14 cellular contexts compared by ENCODE assay signal in the genomic region with DNA sequence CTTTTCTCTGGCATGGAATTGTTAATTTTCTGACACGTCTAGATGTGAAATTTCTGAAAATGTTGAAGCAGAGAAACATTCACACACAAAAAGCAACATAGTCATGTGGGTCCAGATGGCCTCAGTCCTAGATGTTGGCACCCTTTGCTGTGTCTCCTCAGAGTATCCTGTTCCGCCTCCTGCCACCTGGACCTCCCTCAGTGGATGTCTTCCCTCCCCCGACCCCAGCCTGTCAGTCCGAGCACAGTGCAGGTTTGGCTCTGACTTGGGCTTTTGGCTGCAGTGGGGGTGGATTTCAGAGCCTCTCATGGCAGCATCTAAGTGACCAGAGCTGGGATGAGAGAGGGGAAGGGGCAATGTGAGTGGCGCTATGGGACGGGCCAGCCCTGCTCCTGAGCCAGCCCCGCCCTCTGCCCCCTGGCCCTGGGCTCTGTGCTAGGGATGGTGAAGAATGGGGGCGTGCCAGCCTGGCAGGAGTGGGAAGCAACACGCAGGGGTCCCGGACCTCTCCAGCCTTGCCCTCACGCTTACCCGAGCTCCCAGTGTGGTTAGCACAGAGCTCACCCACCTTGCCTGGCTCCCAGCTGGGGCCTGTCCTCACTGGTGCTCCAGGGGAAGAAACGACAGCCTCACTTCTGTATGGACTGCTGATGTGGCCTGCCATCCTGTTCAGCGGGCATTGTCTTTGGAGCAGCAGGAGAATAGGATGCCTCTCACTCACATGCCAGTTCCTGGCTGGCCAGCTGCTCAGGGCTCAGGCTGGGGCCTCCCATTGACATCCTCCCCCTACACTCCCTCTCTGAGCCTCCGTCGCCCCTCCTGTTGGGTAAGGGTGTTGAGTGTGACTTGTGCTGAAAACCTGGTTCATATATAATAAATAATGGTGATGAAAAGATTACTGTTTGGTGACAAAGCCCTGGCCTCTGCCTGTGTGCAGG. TPM values are rescaled to one million over a fixed set of nuclear protein-coding genes. Genes with fewer than 3 reads are reported as not detected.
DNase-seq lines count a peak whose midpoint lies in the region; ATAC-seq and TF ChIP-seq lines count a peak whose summit lies in the region.
"Had no signal": no experiment of that assay in that cellular context is flagged by ENCODE, and none has a peak within 500 bp of the region (broad histone marks: within the 10 kb centered on the region; RNA-seq: fewer than 3 reads in every experiment).

No MANE protein-coding gene starts in this region.

- CTCF ChIA-PET in PC-3 (lab: Charles Lee): no interaction called here

- no peaks in the 10 kb centered on the region for H4K20me1 ChIP-seq in PC-3 (ENCODE audit: low read length)

- no peak for DNase-seq in left ventricle myocardium inferior
- DNase-seq in left cardiac atrium: no peak
- DNase-seq in PC-3: no peak
- DNase-seq in dorsolateral prefrontal cortex: peak in 1 of 10 donors; percentile 85
- DNase-seq in dermis blood vessel endothelial cell: no peak
- no peak for DNase-seq in GF-D8 (lab: John Stamatoyannopoulos, UW)
- no peak for DNase-seq in GOT3 (lab: John Stamatoyannopoulos, UW)
- DNase-seq: activated CD4-positive, CD25-positive, alpha-beta regulatory T cell; activated naive CD4-positive, alpha-beta T cell treated with anti-CD3 and anti-CD28 coated beads, Interleukin-2, amount 10 ng/mL, durations not matched to agents 7 days and 5 days; foreskin keratinocyte; stomach had no signal

- H3K27ac ChIP-seq in left ventricle myocardium inferior (replicated peaks) (peak overlapping the region; percentile 77), PC-3 (ENCODE audit: low read length) (no peak overlapping the region), dorsolateral prefrontal cortex (peak overlapping the region in 57 of 59 donors; percentile 57 to 96 (median 87)), temporal lobe (ENCODE audit: low read depth, low read length) (peak overlapping the region; percentile 80)
- H3K27ac ChIP-seq: foreskin keratinocyte, RWPE1, stomach, vagina had no signal

- intact Hi-C loops in left ventricle myocardium inferior (cut with micrococcal nuclease): no loop called here
- intact Hi-C loops in left cardiac atrium (cut with DNase I): loop anchor here in 1 of 2 donors (10.0 kb wide), 1 partner anchor 165 kb away; no protein-coding TSS in a partner anchor
- intact Hi-C loops in PC-3 (cut with micrococcal nuclease): loop anchor here (5.0 to 10.0 kb wide), 2 partner anchors 165 to 397 kb away; no protein-coding TSS in a partner anchor
- intact Hi-C loops in dorsolateral prefrontal cortex (cut with DNase I): loop anchor here (5.0 to 10.0 kb wide), 3 partner anchors 167 to 525 kb away; a partner anchor contains a TSS

- no peak overlapping the region for H3K4me3 ChIP-seq in left ventricle myocardium inferior
- H3K4me3 ChIP-seq in PC-3 (ENCODE audit: low read length): no peak overlapping the region
- H3K4me3 ChIP-seq in dorsolateral prefrontal cortex: peak overlapping the region in 2 of 59 donors; percentile 3 to 17
- H3K4me3 ChIP-seq: stomach, vagina had no signal

- H3K9me3 ChIP-seq in left ventricle myocardium inferior (replicated peaks) (no peaks in the 10 kb centered on the region), PC-3 (ENCODE audit: low read length) (no peaks in the 10 kb centered on the region)
- H3K9me3 ChIP-seq: stomach, vagina had no signal

- peaks cover 6% of the 10 kb centered on the region for H3K36me3 ChIP-seq in left ventricle myocardium inferior
- H3K36me3 ChIP-seq in PC-3 (ENCODE audit: low read depth, low read length): no peaks in the 10 kb centered on the region
- H3K36me3 ChIP-seq: vagina had no signal

- H3K4me1 ChIP-seq in left ventricle myocardium inferior (peaks cover 65% of the 10 kb centered on the region), PC-3 (ENCODE audit: insufficient read depth, low read length) (peaks cover 5% of the 10 kb centered on the region)
- H3K4me1 ChIP-seq: foreskin keratinocyte, vagina had no signal

- H3K27me3 ChIP-seq in left ventricle myocardium inferior (ENCODE audit: low read depth): no peaks in the 10 kb centered on the region
- no peaks in the 10 kb centered on the region for H3K27me3 ChIP-seq in PC-3 (ENCODE audit: low read length)
- no peaks in the 10 kb centered on the region for H3K27me3 ChIP-seq in dorsolateral prefrontal cortex
- H3K27me3 ChIP-seq: foreskin keratinocyte, stomach, vagina had no signal

- POLR2A ChIA-PET in PC-3 (lab: Charles Lee; ENCODE audit: unreplicated experiment): no interaction called here

- no peak overlapping the region for H2AFZ ChIP-seq in PC-3 (ENCODE audit: low read length)

- no peaks in the 10 kb centered on the region for H3K9me2 ChIP-seq in PC-3 (replicated peaks; ENCODE audit: low read length)

- no peak for ATAC-seq in left cardiac atrium
- no peak for ATAC-seq in PC-3
- ATAC-seq: foreskin keratinocyte had no signal

- H3K4me2 ChIP-seq in PC-3 (ENCODE audit: low read length): no peak overlapping the region

- no peak overlapping the region for H3K9ac ChIP-seq in PC-3 (ENCODE audit: low read length)

- H3F3A ChIP-seq in PC-3 (ENCODE audit: low read length, unreplicated experiment): no peaks in the 10 kb centered on the region

- BruUV-seq in PC-3 (replicated peaks; lab: Mats Ljungman, UMichigan): TSS peak; percentile 30

- TF ChIP-seq CTCF in left ventricle myocardium inferior (IDR thresholded peaks at IDR 0.05; ENCODE audit: borderline replicate concordance) (no peak), PC-3 (conservative IDR thresholded peaks at IDR 0.05; ENCODE audit: low read depth, low read length) (no peak), dorsolateral prefrontal cortex (IDR thresholded peaks at IDR 0.05 in 54 of 56, conservative IDR thresholded peaks at IDR 0.05 in 2 of 56; ENCODE audit: low read depth in 1 of 56, partially characterized antibody in 56 of 56) (no peak)

- peaks cover 5% of the 10 kb centered on the region; the same call in 1 of the 2 replicates for H3K79me2 ChIP-seq in PC-3 (ENCODE audit: low read length)

RNA-seq across cellular contexts. Expression of a gene that starts 6.3 kb away (rescaled TPM):
- total RNA-seq in left ventricle myocardium inferior (120 TPM), left cardiac atrium (100 to 1,000 TPM in 1 of 2 donors, 10 to 100 TPM in 1; 56.8 to 104 TPM), PC-3 (2014; rRNA removed) (78.2 and 83.4 TPM in 2 replicates), dorsolateral prefrontal cortex (100 to 1,000 TPM; 174 to 369 (median 255) TPM), temporal lobe (115 TPM), dermis blood vessel endothelial cell (12.1 and 31.3 TPM in 2 replicates)

RNA-seq across cellular contexts. Expression of a gene that starts 41.9 kb away (rescaled TPM):
- total RNA-seq in left ventricle myocardium inferior (10.4 TPM), left cardiac atrium (1 to 10 TPM; 8.7 to 9.7 TPM), PC-3 (2014; rRNA removed) (3.0 and 15.1 TPM in 2 replicates), dorsolateral prefrontal cortex (10 to 100 TPM; 22.0 to 54.7 (median 37.4) TPM), temporal lobe (11.8 TPM), dermis blood vessel endothelial cell (10.0 and 12.1 TPM in 2 replicates)
